In the genomic region with DNA sequence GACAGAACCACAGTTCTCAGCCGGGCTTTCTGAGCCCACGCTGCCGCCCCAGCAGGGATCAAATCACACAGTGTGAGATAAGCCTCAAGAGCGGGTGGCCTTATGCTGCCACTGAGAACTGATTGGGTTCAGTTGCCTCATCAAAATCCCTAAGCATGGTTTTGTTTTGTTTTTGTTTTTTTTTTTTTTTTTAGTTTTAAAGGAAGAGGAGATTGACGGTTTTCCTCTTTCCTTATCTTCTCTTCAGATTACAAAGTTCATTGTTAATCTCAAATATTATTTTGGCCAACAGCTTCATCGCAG, we compare ENCODE assay signal across 1 cellular context.
TF ChIP-seq lines count a peak whose summit lies in the region.

No MANE protein-coding gene starts in this region.

TF ChIP-seq in K562, 482 proteins besides CTCF, POLR2A, EP300 and RAD21 (continued from another document and continues in another):
- TF ChIP-seq, protein P1, sequence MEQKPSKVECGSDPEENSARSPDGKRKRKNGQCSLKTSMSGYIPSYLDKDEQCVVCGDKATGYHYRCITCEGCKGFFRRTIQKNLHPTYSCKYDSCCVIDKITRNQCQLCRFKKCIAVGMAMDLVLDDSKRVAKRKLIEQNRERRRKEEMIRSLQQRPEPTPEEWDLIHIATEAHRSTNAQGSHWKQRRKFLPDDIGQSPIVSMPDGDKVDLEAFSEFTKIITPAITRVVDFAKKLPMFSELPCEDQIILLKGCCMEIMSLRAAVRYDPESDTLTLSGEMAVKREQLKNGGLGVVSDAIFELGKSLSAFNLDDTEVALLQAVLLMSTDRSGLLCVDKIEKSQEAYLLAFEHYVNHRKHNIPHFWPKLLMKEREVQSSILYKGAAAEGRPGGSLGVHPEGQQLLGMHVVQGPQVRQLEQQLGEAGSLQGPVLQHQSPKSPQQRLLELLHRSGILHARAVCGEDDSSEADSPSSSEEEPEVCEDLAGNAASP (IDR thresholded peaks at IDR 0.05) = no peak
- no peak for TF ChIP-seq NFYB (IDR thresholded peaks at IDR 0.05; ENCODE audit: extremely low read depth, insufficient read length)
- no peak for TF ChIP-seq HNRNPK (IDR thresholded peaks at IDR 0.05; ENCODE audit: low read depth, low read length, poor library complexity, severe bottlenecking)
- no peak for TF ChIP-seq BRD9 (IDR thresholded peaks at IDR 0.05; ENCODE audit: low read depth, partially characterized antibody)
- TF ChIP-seq, protein P2, sequence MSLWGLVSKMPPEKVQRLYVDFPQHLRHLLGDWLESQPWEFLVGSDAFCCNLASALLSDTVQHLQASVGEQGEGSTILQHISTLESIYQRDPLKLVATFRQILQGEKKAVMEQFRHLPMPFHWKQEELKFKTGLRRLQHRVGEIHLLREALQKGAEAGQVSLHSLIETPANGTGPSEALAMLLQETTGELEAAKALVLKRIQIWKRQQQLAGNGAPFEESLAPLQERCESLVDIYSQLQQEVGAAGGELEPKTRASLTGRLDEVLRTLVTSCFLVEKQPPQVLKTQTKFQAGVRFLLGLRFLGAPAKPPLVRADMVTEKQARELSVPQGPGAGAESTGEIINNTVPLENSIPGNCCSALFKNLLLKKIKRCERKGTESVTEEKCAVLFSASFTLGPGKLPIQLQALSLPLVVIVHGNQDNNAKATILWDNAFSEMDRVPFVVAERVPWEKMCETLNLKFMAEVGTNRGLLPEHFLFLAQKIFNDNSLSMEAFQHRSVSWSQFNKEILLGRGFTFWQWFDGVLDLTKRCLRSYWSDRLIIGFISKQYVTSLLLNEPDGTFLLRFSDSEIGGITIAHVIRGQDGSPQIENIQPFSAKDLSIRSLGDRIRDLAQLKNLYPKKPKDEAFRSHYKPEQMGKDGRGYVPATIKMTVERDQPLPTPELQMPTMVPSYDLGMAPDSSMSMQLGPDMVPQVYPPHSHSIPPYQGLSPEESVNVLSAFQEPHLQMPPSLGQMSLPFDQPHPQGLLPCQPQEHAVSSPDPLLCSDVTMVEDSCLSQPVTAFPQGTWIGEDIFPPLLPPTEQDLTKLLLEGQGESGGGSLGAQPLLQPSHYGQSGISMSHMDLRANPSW (CRISPR knock-in tag; IDR thresholded peaks at IDR 0.05) = no peak
- TF ChIP-seq SMARCC2 (IDR thresholded peaks at IDR 0.05; ENCODE audit: low read depth) = no peak
- no peak for TF ChIP-seq PURB (CRISPR knock-in tag; IDR thresholded peaks at IDR 0.05; ENCODE audit: low read depth)
- no peak for TF ChIP-seq ZNF354B (CRISPR knock-in tag; IDR thresholded peaks at IDR 0.05)
- TF ChIP-seq, protein P3, sequence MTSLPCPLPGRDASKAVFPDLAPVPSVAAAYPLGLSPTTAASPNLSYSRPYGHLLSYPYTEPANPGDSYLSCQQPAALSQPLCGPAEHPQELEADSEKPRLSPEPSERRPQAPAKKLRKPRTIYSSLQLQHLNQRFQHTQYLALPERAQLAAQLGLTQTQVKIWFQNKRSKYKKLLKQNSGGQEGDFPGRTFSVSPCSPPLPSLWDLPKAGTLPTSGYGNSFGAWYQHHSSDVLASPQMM (CRISPR knock-in tag; IDR thresholded peaks at IDR 0.05) = no peak
- no peak; the same call in 1 of the 2 replicates for TF ChIP-seq SMARCA4 (IDR thresholded peaks at IDR 0.05)
- TF ChIP-seq, protein P4, sequence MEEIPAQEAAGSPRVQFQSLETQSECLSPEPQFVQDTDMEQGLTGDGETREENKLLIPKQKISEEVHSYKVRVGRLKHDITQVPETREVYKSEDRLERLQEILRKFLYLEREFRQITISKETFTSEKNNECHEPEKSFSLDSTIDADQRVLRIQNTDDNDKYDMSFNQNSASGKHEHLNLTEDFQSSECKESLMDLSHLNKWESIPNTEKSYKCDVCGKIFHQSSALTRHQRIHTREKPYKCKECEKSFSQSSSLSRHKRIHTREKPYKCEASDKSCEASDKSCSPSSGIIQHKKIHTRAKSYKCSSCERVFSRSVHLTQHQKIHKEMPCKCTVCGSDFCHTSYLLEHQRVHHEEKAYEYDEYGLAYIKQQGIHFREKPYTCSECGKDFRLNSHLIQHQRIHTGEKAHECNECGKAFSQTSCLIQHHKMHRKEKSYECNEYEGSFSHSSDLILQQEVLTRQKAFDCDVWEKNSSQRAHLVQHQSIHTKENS (CRISPR knock-in tag; IDR thresholded peaks at IDR 0.05) = no peak
- TF ChIP-seq ZNF165 (CRISPR knock-in tag; IDR thresholded peaks at IDR 0.05; ENCODE audit: borderline replicate concordance) = no peak
- TF ChIP-seq, protein P5, sequence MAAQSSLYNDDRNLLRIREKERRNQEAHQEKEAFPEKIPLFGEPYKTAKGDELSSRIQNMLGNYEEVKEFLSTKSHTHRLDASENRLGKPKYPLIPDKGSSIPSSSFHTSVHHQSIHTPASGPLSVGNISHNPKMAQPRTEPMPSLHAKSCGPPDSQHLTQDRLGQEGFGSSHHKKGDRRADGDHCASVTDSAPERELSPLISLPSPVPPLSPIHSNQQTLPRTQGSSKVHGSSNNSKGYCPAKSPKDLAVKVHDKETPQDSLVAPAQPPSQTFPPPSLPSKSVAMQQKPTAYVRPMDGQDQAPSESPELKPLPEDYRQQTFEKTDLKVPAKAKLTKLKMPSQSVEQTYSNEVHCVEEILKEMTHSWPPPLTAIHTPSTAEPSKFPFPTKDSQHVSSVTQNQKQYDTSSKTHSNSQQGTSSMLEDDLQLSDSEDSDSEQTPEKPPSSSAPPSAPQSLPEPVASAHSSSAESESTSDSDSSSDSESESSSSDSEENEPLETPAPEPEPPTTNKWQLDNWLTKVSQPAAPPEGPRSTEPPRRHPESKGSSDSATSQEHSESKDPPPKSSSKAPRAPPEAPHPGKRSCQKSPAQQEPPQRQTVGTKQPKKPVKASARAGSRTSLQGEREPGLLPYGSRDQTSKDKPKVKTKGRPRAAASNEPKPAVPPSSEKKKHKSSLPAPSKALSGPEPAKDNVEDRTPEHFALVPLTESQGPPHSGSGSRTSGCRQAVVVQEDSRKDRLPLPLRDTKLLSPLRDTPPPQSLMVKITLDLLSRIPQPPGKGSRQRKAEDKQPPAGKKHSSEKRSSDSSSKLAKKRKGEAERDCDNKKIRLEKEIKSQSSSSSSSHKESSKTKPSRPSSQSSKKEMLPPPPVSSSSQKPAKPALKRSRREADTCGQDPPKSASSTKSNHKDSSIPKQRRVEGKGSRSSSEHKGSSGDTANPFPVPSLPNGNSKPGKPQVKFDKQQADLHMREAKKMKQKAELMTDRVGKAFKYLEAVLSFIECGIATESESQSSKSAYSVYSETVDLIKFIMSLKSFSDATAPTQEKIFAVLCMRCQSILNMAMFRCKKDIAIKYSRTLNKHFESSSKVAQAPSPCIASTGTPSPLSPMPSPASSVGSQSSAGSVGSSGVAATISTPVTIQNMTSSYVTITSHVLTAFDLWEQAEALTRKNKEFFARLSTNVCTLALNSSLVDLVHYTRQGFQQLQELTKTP (IDR thresholded peaks at IDR 0.05; ENCODE audit: low read depth in 1 of 2, partially characterized antibody in 2 of 2) = no peak
- TF ChIP-seq ZNF778 (CRISPR knock-in tag; IDR thresholded peaks at IDR 0.05) = no peak
- TF ChIP-seq ETV5 (CRISPR knock-in tag; IDR thresholded peaks at IDR 0.05; ENCODE audit: low read depth) = no peak
- TF ChIP-seq NFE2 (IDR thresholded peaks at IDR 0.05; ENCODE audit: low read depth) = no peak
- TF ChIP-seq, protein P6, sequence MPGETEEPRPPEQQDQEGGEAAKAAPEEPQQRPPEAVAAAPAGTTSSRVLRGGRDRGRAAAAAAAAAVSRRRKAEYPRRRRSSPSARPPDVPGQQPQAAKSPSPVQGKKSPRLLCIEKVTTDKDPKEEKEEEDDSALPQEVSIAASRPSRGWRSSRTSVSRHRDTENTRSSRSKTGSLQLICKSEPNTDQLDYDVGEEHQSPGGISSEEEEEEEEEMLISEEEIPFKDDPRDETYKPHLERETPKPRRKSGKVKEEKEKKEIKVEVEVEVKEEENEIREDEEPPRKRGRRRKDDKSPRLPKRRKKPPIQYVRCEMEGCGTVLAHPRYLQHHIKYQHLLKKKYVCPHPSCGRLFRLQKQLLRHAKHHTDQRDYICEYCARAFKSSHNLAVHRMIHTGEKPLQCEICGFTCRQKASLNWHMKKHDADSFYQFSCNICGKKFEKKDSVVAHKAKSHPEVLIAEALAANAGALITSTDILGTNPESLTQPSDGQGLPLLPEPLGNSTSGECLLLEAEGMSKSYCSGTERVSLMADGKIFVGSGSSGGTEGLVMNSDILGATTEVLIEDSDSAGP (CRISPR knock-in tag; IDR thresholded peaks at IDR 0.05) = no peak
- no peak for TF ChIP-seq NR2C2 (CRISPR knock-in tag; IDR thresholded peaks at IDR 0.05)
- TF ChIP-seq NR2C2 (tag; IDR thresholded peaks at IDR 0.05) = no peak
- TF ChIP-seq, protein P7, sequence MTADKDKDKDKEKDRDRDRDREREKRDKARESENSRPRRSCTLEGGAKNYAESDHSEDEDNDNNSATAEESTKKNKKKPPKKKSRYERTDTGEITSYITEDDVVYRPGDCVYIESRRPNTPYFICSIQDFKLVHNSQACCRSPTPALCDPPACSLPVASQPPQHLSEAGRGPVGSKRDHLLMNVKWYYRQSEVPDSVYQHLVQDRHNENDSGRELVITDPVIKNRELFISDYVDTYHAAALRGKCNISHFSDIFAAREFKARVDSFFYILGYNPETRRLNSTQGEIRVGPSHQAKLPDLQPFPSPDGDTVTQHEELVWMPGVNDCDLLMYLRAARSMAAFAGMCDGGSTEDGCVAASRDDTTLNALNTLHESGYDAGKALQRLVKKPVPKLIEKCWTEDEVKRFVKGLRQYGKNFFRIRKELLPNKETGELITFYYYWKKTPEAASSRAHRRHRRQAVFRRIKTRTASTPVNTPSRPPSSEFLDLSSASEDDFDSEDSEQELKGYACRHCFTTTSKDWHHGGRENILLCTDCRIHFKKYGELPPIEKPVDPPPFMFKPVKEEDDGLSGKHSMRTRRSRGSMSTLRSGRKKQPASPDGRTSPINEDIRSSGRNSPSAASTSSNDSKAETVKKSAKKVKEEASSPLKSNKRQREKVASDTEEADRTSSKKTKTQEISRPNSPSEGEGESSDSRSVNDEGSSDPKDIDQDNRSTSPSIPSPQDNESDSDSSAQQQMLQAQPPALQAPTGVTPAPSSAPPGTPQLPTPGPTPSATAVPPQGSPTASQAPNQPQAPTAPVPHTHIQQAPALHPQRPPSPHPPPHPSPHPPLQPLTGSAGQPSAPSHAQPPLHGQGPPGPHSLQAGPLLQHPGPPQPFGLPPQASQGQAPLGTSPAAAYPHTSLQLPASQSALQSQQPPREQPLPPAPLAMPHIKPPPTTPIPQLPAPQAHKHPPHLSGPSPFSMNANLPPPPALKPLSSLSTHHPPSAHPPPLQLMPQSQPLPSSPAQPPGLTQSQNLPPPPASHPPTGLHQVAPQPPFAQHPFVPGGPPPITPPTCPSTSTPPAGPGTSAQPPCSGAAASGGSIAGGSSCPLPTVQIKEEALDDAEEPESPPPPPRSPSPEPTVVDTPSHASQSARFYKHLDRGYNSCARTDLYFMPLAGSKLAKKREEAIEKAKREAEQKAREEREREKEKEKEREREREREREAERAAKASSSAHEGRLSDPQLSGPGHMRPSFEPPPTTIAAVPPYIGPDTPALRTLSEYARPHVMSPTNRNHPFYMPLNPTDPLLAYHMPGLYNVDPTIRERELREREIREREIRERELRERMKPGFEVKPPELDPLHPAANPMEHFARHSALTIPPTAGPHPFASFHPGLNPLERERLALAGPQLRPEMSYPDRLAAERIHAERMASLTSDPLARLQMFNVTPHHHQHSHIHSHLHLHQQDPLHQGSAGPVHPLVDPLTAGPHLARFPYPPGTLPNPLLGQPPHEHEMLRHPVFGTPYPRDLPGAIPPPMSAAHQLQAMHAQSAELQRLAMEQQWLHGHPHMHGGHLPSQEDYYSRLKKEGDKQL (CRISPR knock-in tag; IDR thresholded peaks at IDR 0.05; ENCODE audit: borderline replicate concordance) = no peak
- TF ChIP-seq CHD1 (IDR thresholded peaks at IDR 0.05; ENCODE audit: low read length) = peak; percentile 10
- TF ChIP-seq DPF2 (IDR thresholded peaks at IDR 0.05) = 0 out of 2 replicates have a peak, but pooled peaks have one; percentile 52
- no peak for TF ChIP-seq PHB2 (IDR thresholded peaks at IDR 0.05; ENCODE audit: low read depth)
- TF ChIP-seq ZNF586 (CRISPR knock-in tag; conservative IDR thresholded peaks at IDR 0.05) = no peak
- no peak for TF ChIP-seq ZFP1 (CRISPR knock-in tag; IDR thresholded peaks at IDR 0.05)
- TF ChIP-seq SMAD4 (CRISPR knock-in tag; conservative IDR thresholded peaks at IDR 0.05) = no peak
- TF ChIP-seq PHB (CRISPR knock-in tag; IDR thresholded peaks at IDR 0.05) = no peak
- no peak for TF ChIP-seq NR2C1 (IDR thresholded peaks at IDR 0.05)
- TF ChIP-seq NR2C1 (tag; IDR thresholded peaks at IDR 0.05) = no peak
- TF ChIP-seq ATF7 (IDR thresholded peaks at IDR 0.05) = no peak
- TF ChIP-seq RNF2 (IDR thresholded peaks at IDR 0.05) = no peak
- TF ChIP-seq, protein P8, sequence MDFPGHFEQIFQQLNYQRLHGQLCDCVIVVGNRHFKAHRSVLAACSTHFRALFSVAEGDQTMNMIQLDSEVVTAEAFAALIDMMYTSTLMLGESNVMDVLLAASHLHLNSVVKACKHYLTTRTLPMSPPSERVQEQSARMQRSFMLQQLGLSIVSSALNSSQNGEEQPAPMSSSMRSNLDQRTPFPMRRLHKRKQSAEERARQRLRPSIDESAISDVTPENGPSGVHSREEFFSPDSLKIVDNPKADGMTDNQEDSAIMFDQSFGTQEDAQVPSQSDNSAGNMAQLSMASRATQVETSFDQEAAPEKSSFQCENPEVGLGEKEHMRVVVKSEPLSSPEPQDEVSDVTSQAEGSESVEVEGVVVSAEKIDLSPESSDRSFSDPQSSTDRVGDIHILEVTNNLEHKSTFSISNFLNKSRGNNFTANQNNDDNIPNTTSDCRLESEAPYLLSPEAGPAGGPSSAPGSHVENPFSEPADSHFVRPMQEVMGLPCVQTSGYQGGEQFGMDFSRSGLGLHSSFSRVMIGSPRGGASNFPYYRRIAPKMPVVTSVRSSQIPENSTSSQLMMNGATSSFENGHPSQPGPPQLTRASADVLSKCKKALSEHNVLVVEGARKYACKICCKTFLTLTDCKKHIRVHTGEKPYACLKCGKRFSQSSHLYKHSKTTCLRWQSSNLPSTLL (IDR thresholded peaks at IDR 0.05) = no peak
- TF ChIP-seq, protein P9, sequence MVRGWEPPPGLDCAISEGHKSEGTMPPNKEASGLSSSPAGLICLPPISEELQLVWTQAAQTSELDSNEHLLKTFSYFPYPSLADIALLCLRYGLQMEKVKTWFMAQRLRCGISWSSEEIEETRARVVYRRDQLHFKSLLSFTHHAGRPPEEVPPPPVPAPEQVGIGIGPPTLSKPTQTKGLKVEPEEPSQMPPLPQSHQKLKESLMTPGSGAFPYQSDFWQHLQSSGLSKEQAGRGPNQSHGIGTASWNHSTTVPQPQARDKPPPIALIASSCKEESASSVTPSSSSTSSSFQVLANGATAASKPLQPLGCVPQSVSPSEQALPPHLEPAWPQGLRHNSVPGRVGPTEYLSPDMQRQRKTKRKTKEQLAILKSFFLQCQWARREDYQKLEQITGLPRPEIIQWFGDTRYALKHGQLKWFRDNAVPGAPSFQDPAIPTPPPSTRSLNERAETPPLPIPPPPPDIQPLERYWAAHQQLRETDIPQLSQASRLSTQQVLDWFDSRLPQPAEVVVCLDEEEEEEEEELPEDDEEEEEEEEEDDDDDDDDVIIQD (CRISPR knock-in tag; IDR thresholded peaks at IDR 0.05) = no peak
- peak; percentile 67 for TF ChIP-seq SAP30 (IDR thresholded peaks at IDR 0.05; ENCODE audit: borderline replicate concordance, insufficient read depth, low read depth, low read length, poor library complexity, severe bottlenecking)
- TF ChIP-seq MBD2 (IDR thresholded peaks at IDR 0.05; ENCODE audit: borderline replicate concordance, low read depth) = no peak
- TF ChIP-seq PTTG1 (tag; IDR thresholded peaks at IDR 0.05; ENCODE audit: low read depth) = no peak
- TF ChIP-seq ZNF707 (CRISPR knock-in tag; conservative IDR thresholded peaks at IDR 0.05) = no peak
- peak; percentile 45 for TF ChIP-seq FOSL1 (tag; conservative IDR thresholded peaks at IDR 0.05)
- no peak for TF ChIP-seq ZNF41 (CRISPR knock-in tag; conservative IDR thresholded peaks at IDR 0.05)
- no peak for TF ChIP-seq MED1 (CRISPR knock-in tag; IDR thresholded peaks at IDR 0.05; ENCODE audit: borderline replicate concordance)
